11 cellular contexts compared by ENCODE assay signal in the genomic region with DNA sequence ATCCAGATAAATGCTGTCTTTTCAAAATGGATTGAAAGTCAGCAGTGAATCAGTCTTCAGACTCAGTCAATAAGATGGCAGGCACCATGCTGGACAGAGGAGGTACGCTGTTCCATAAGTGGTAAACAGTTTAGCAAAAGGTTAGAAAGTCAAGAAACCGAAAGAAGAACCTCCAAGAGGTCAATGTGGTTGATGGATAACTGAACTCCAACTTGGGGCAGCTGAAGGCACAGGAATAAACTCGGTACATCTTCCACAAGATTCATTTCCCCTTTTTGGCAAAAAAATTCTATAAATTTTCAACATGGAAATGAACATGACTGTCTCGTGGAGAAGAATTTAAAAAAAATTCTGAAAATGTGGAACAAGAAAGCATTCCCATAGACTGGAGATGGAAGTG.
"Had no signal": no experiment of that assay in that cellular context is flagged by ENCODE, and none has a peak within 500 bp of the region (broad histone marks: within the 10 kb centered on the region; RNA-seq: fewer than 3 reads in every experiment).

No MANE protein-coding gene starts in this region.

- H3K4me1 ChIP-seq: colonic mucosa, prostate gland had no signal

- H3K27me3 ChIP-seq: colonic mucosa had no signal

- H3K27ac ChIP-seq: colonic mucosa, prostate gland had no signal

- H3K36me3 ChIP-seq: colonic mucosa, prostate gland had no signal

- H3K4me3 ChIP-seq: colonic mucosa, lung, prostate gland had no signal

- DNase-seq: activated CD4-positive, alpha-beta T cell treated with anti-CD3 and anti-CD28 coated beads, Interleukin-2, amount 50 U/mL, for 1 hour; activated CD4-positive, CD25-positive, alpha-beta regulatory T cell; activated naive CD8-positive, alpha-beta T cell treated with anti-CD3 and anti-CD28 coated beads for 36 hours; central memory CD4-positive, alpha-beta T cell; colonic mucosa; left colon; midbrain; right cardiac atrium; small intestine had no signal

- H3K9me3 ChIP-seq: colonic mucosa, prostate gland had no signal
